Comparison of ENCODE assay signal across 23 cellular contexts in the genomic region with DNA sequence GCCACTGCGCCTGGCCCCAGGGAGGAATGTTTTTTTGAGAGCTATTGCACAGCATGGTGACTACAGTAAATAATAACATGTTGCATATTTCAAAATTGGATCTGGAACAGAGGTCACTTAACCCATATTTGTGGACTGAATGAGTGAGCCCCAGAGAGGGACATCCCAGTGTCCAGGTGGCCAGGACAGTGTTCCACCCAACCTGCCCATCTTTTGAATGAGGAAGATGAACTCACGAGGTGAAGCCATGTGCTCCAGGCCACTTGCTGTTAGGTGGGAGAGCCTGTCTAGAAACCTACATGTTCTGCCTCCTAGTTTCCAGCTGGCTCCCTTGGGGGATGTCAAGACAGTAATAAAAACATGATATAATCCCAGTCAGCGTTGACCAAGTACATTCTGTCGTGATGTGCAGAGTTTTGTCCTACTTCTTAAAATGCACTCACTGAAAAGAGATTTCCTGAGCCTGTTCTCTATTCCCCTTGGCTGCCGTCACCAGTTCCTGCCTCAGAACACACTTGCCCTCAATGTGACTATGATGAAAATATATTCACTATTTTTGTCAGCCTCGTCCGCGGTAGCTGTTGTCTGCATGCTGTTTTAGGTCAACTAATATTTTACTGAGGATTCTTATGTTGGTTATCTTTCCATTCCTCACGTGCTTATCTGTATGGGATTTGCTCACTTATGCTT. TPM values are rescaled to one million over a fixed set of nuclear protein-coding genes. Genes with fewer than 3 reads are reported as not detected.
DNase-seq lines count a peak whose midpoint lies in the region; ATAC-seq, FAIRE-seq and TF ChIP-seq lines count a peak whose summit lies in the region.
"Had no signal": no experiment of that assay in that cellular context is flagged by ENCODE, and none has a peak within 500 bp of the region (broad histone marks: within the 10 kb centered on the region; RNA-seq: fewer than 3 reads in every experiment).

No MANE protein-coding gene starts in this region.

- H3K9me3 ChIP-seq in WERI-Rb-1 (ENCODE audit: severe bottlenecking) (peaks cover 9% of the 10 kb centered on the region), tibial artery (no peaks in the 10 kb centered on the region)
- H3K9me3 ChIP-seq: neutrophil had no signal

- TF ChIP-seq CTCF in WERI-Rb-1 (IDR thresholded peaks at IDR 0.05; ENCODE audit: low read depth, low read length) (no peak), mesothelial cell of epicardium (IDR thresholded peaks at IDR 0.05; ENCODE audit: unreplicated experiment) (no peak), tibial artery (IDR thresholded peaks at IDR 0.05) (no peak), MCF 10A (IDR thresholded peaks at IDR 0.05; ENCODE audit: unreplicated experiment) (no peak)

- H3K27me3 ChIP-seq in WERI-Rb-1 (ENCODE audit: insufficient read depth, low read depth, severe bottlenecking) (no peaks in the 10 kb centered on the region), tibial artery (no peaks in the 10 kb centered on the region)
- H3K27me3 ChIP-seq: SJCRH30 had no signal

- H3K27me3 Mint-ChIP-seq in mesothelial cell of epicardium (ENCODE audit: low read depth) (no peaks in the 10 kb centered on the region), MCF 10A (ENCODE audit: insufficient read depth, unreplicated experiment) (no peaks in the 10 kb centered on the region)

- H3K4me3 ChIP-seq in WERI-Rb-1 (ENCODE audit: low read depth, low read length) (no peak overlapping the region), tibial artery (no peak overlapping the region)
- H3K4me3 ChIP-seq: K562, lung, PC-9, SJCRH30 had no signal

- H3K27ac ChIP-seq in WERI-Rb-1 (peak overlapping the region; percentile 97; the same call in 1 of the 2 replicates), tibial artery (peak overlapping the region; percentile 58 to 61)
- H3K27ac ChIP-seq: neutrophil, PC-9, SJCRH30 had no signal

- intact Hi-C loops in tibial artery (cut with DNase I; ENCODE audit: low total_unique reads) (no loop called here), MCF 10A (cut with micrococcal nuclease) (no loop called here)

- ATAC-seq in GM18858 (IDR thresholded peaks at IDR 0.05; ENCODE audit: unreplicated experiment), result no peak
- ATAC-seq: K562, WTC11 had no signal

- H3K4me1 Mint-ChIP-seq in mesothelial cell of epicardium (peaks cover 65% of the 10 kb centered on the region), MCF 10A (ENCODE audit: insufficient read depth, unreplicated experiment) (peaks cover 24% of the 10 kb centered on the region)
- H3K4me1 Mint-ChIP-seq: immature natural killer cell had no signal

- no TSS peak for BruUV-seq in MCF 10A (replicated peaks; lab: Mats Ljungman, UMichigan)

- POLR2A ChIA-PET in MCF 10A (lab: Yijun Ruan, JAX), result no interaction called here

- H3K36me3 ChIP-seq in WERI-Rb-1 (no peaks in the 10 kb centered on the region), tibial artery (no peaks in the 10 kb centered on the region)
- H3K36me3 ChIP-seq: neutrophil had no signal

- H3K27ac Mint-ChIP-seq in mesothelial cell of epicardium (peak overlapping the region; percentile 5), MCF 10A (ENCODE audit: low read depth, unreplicated experiment) (no peak overlapping the region)
- H3K27ac Mint-ChIP-seq: immature natural killer cell had no signal

- H3K9me3 Mint-ChIP-seq in mesothelial cell of epicardium (peaks cover 7% of the 10 kb centered on the region), MCF 10A (ENCODE audit: unreplicated experiment) (peaks cover 6% of the 10 kb centered on the region)
- H3K9me3 Mint-ChIP-seq: WTC11 had no signal

- H3K4me3 Mint-ChIP-seq in mesothelial cell of epicardium (no peak overlapping the region), MCF 10A (ENCODE audit: unreplicated experiment) (no peak overlapping the region)
- H3K4me3 Mint-ChIP-seq: central memory CD8-positive, alpha-beta T cell; immature natural killer cell; WTC11 had no signal

- H3K36me3 Mint-ChIP-seq in mesothelial cell of epicardium, result peaks cover 10% of the 10 kb centered on the region
- peaks cover 6% of the 10 kb centered on the region for H3K36me3 Mint-ChIP-seq in MCF 10A (ENCODE audit: insufficient read depth, unreplicated experiment)
- H3K36me3 Mint-ChIP-seq: WTC11 had no signal

- CTCF ChIA-PET in MCF 10A (lab: Yijun Ruan, JAX), result interaction anchor here (1.0 to 2.8 kb wide), 3 partner anchors 10 to 30 kb away, joined by 3 to 16 read pairs (median 3); no protein-coding TSS in a partner anchor

- no peak for DNase-seq in WERI-Rb-1
- DNase-seq in mesothelial cell of epicardium (ENCODE audit: low spot score in 2 of 2, unreplicated experiment in 2 of 2), result no peak
- DNase-seq in tibial artery, result no peak
- no peak for DNase-seq in MCF 10A (ENCODE audit: unreplicated experiment)
- no peak for DNase-seq in NCI-H146 treated with DMSO at 0.1 percent for 48 hours (lab: John Stamatoyannopoulos, UW; ENCODE audit: unreplicated experiment)
- DNase-seq: activated CD4-positive, alpha-beta T cell treated with anti-CD3 and anti-CD28 coated beads, Interleukin-2, amount 50 U/mL, for 48 hours; DND-41; effector memory CD4-positive, alpha-beta T cell; immature natural killer cell; NCI-H1694 treated with DMSO at 0.1 percent for 48 hours; NCI-H774; SJCRH30; stimulated activated CD8-positive, alpha-beta memory T cell treated with anti-CD3 and anti-CD28 coated beads, Interleukin-4, amount 100 ng/mL, for 48 hours; substantia nigra; T-helper 2 cell had no signal

- FAIRE-seq in endometrium (lab: Jason Lieb, UNC), result peak; percentile 48
- FAIRE-seq: K562 had no signal

- H3K4me1 ChIP-seq in tibial artery, result peaks cover 0 to 81% (median 46%) of the 10 kb centered on the region in 4 donors

RNA-seq across cellular contexts. Expression of gene TSPAN9, which starts 25.7 kb away (rescaled TPM):
- total RNA-seq in mesothelial cell of epicardium (46.7 to 49.4 TPM (median 48.8 TPM) in 3 replicates), MCF 10A (2022) (12.6 and 13.4 TPM in 2 replicates)
